Comparison of ENCODE assay signal across 8 cellular contexts in the genomic region with DNA sequence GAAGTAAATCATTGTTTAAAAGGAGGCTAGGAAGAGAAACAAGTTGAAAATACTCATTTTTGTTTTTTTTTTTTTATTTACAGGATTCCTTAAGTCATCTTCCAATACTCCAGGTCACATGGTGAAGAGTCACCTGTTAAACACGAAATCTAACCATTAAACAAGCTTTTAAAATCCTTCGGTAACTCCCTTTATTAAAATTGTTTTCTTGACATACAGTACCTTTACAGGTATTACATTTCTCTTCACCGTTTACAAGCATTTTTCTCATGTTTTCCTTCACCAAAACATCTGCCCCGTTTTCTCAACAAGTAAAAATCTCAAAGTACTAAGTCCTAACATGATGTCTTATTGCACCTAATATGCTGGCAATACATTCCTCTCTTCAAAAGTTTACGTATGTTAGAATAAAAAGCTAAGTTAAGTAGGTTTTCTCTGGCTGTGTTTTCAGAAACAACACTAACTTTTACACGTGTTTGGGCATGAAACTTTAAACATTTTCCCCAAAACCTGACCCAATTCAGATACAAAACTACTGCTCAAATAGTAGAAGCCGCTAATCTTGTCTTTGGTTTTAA. TPM values are rescaled to one million over a fixed set of nuclear protein-coding genes. Genes with fewer than 3 reads are reported as not detected.
DNase-seq lines count a peak whose midpoint lies in the region; ATAC-seq and TF ChIP-seq lines count a peak whose summit lies in the region.

No MANE protein-coding gene starts in this region.

- no peaks in the 10 kb centered on the region for H3K27me3 Mint-ChIP-seq in T-helper 17 cell

- DNase-seq in DMS79 treated with DMSO at 0.1 percent for 48 hours (lab: John Stamatoyannopoulos, UW) (peak; percentile 27), DMS79 (lab: John Stamatoyannopoulos, UW) (no peak), T-helper 17 cell (no peak), right cardiac atrium (no peak), smooth muscle cell (lab: John Stamatoyannopoulos, UW; ENCODE audit: unreplicated experiment) (no peak), activated gamma-delta T cell (lab: John Stamatoyannopoulos, UW) (no peak), GOT3 (lab: John Stamatoyannopoulos, UW) (no peak), activated gamma-delta T cell treated with Interleukin-2 at 50 U/mL for 16 hours (no peak)

- peak overlapping the region; percentile 98 for H3K9ac ChIP-seq in smooth muscle cell (ENCODE audit: low read depth)

- no peak overlapping the region for H3K4me3 Mint-ChIP-seq in T-helper 17 cell

- H2AFZ ChIP-seq in smooth muscle cell (ENCODE audit: low read depth), result no peak overlapping the region

- H3K4me1 Mint-ChIP-seq in T-helper 17 cell, result peaks cover 33% of the 10 kb centered on the region

- peaks cover 56% of the 10 kb centered on the region for H4K20me1 ChIP-seq in smooth muscle cell (ENCODE audit: low read depth)

- peaks cover 59% of the 10 kb centered on the region for H3K79me2 ChIP-seq in smooth muscle cell (ENCODE audit: low read depth)

- H3K27me3 ChIP-seq in right cardiac atrium (ENCODE audit: control insufficient read depth, insufficient read depth), result no peaks in the 10 kb centered on the region
- no peaks in the 10 kb centered on the region for H3K27me3 ChIP-seq in smooth muscle cell (ENCODE audit: low read depth)

- H3K36me3 ChIP-seq in smooth muscle cell (ENCODE audit: low read depth), result no peaks in the 10 kb centered on the region

- H3K4me2 ChIP-seq in smooth muscle cell, result peak overlapping the region; percentile 93

- intact Hi-C loops in right cardiac atrium (cut with DNase I), result no loop called here

- no peak overlapping the region for H3K27ac ChIP-seq in right cardiac atrium (ENCODE audit: low read length)
- H3K27ac ChIP-seq in smooth muscle cell (ENCODE audit: low read depth), result peak overlapping the region; percentile 92

- H3K4me1 ChIP-seq in right cardiac atrium (ENCODE audit: control insufficient read depth, insufficient read depth, low read length) (peaks cover 10% of the 10 kb centered on the region), smooth muscle cell (ENCODE audit: low read depth) (peaks cover 40% of the 10 kb centered on the region)

- peak overlapping the region; percentile 86 for H3K27ac Mint-ChIP-seq in T-helper 17 cell

- no peak for TF ChIP-seq CTCF in smooth muscle cell (IDR thresholded peaks at IDR 0.05; ENCODE audit: borderline replicate concordance, insufficient read depth, poor library complexity, severe bottlenecking)

- ATAC-seq in T-helper 17 cell, result no peak
- no peak for ATAC-seq in right cardiac atrium

- WGBS in right cardiac atrium, result 3% methylated on average over 7 of the region's 7 CpGs
- 5% methylated on average over 7 of the region's 7 CpGs for WGBS in smooth muscle cell (ENCODE audit: low lambda C conversion rate)

- H3K9me3 ChIP-seq in T-helper 17 cell (ENCODE audit: control insufficient read depth, low read length, poor library complexity, severe bottlenecking) (no peaks in the 10 kb centered on the region), right cardiac atrium (ENCODE audit: control insufficient read depth, low read length) (no peaks in the 10 kb centered on the region), smooth muscle cell (replicated peaks; ENCODE audit: low read depth) (no peaks in the 10 kb centered on the region)

- H3K4me3 ChIP-seq in right cardiac atrium (ENCODE audit: low read length) (peak overlapping the region; percentile 99), smooth muscle cell (peak overlapping the region; percentile 88)

- H3F3A ChIP-seq in smooth muscle cell (ENCODE audit: low read depth), result peaks cover 5% of the 10 kb centered on the region

- peaks cover 2% of the 10 kb centered on the region for H3K36me3 Mint-ChIP-seq in T-helper 17 cell (ENCODE audit: low read depth)

RNA-seq across cellular contexts. Expression of gene PUM2, which starts 1.1 kb away (rescaled TPM):
- total RNA-seq in T-helper 17 cell (100 to 1,000 TPM; 114 TPM), right cardiac atrium (10 to 100 TPM; 77.2 to 84.5 (median 81.3) TPM), smooth muscle cell (42.0 and 54.1 TPM in 2 replicates)
- polyA plus RNA-seq in right cardiac atrium (27.5 TPM), smooth muscle cell (5.2 and 9.1 TPM in 2 replicates)
